ENCODE assay signal across 14 cellular contexts in the genomic region with DNA sequence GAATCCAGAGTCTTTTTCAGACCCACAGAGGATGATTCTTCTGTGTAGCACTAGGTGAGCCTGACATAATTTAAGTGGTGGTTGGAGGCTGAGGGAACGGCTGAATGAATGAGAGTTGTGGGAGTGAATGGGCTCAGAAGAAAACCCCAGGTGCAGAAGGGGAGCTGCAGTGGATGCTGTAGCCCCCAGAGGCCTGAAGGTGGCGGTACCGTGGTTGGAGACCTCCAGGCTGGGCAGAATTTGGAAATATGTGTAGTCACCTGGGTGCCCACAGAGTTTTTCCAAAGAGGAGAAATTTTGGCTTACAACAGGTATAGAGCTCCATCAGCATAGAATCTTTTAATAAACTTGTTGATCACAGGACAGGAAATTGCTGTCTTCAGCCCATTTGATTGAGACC. TPM values are rescaled to one million over a fixed set of nuclear protein-coding genes. Genes with fewer than 3 reads are reported as not detected.
DNase-seq lines count a peak whose midpoint lies in the region; ATAC-seq and TF ChIP-seq lines count a peak whose summit lies in the region.
"Had no signal": no experiment of that assay in that cellular context is flagged by ENCODE, and none has a peak within 500 bp of the region (broad histone marks: within the 10 kb centered on the region; RNA-seq: fewer than 3 reads in every experiment).

No MANE protein-coding gene starts in this region.

- DNase-seq in NOMO-1 treated with DMSO at 0.1 percent for 48 hours (lab: John Stamatoyannopoulos, UW; ENCODE audit: unreplicated experiment) = peak; percentile 4
- DNase-seq in NOMO-1 treated with dmso at 0.1 percent for 144 hours (lab: John Stamatoyannopoulos, UW; ENCODE audit: unreplicated experiment) = no peak
- DNase-seq in H7 = peak; percentile 69
- no peak for DNase-seq in activated B cell treated with CpG ODN at 0.5 μM for 24 hours
- peak; percentile 28 for DNase-seq in mesendoderm
- DNase-seq: CD4-positive, CD25-positive, alpha-beta regulatory T cell; NCI-H1092; stimulated activated naive CD8-positive, alpha-beta T cell treated with anti-CD3 and anti-CD28 coated beads, Interleukin-15, amount 100 ng/mL, for 72 hours had no signal

- no peak overlapping the region for H2BK5ac ChIP-seq in mesendoderm (ENCODE audit: low read length)

- TF ChIP-seq CTCF in activated B cell treated with CpG ODN at 0.5 μM for 24 hours (IDR thresholded peaks at IDR 0.05) = no peak

- no peak overlapping the region for H2BK120ac ChIP-seq in mesendoderm (ENCODE audit: low read depth, low read length)

- no peak overlapping the region for H3K27ac ChIP-seq in mesendoderm (ENCODE audit: low read depth, low read length)
- H3K27ac ChIP-seq: SJSA1 had no signal

- POLR2A ChIA-PET in activated B cell treated with CpG ODN at 0.5 μM for 24 hours (lab: Charles Lee) = no interaction called here

- no peak overlapping the region for H3K9ac ChIP-seq in mesendoderm (ENCODE audit: low read length)

- H3K4me1 Mint-ChIP-seq in activated B cell treated with CpG ODN at 0.5 μM for 24 hours = peaks cover 12% of the 10 kb centered on the region
- peaks cover 8% of the 10 kb centered on the region for H3K4me1 Mint-ChIP-seq in activated T-helper 17 cell treated with anti-CD3 and anti-CD28 coated beads, Interleukin-2, amount 50 U/mL, for 72 hours

- no peak overlapping the region for H3K4ac ChIP-seq in mesendoderm (ENCODE audit: low read depth, low read length)

- H3K79me2 ChIP-seq in mesendoderm (ENCODE audit: control insufficient read depth, insufficient read depth, low read length) = no peaks in the 10 kb centered on the region

- H3K4me3 Mint-ChIP-seq in activated B cell treated with CpG ODN at 0.5 μM for 24 hours = no peak overlapping the region
- H3K4me3 Mint-ChIP-seq in activated T-helper 17 cell treated with anti-CD3 and anti-CD28 coated beads, Interleukin-2, amount 50 U/mL, for 72 hours = no peak overlapping the region
- H3K4me3 Mint-ChIP-seq: activated T-helper 1 cell treated with anti-CD3 and anti-CD28 coated beads, Interleukin-12 subunit alpha, Interleukin-12 subunit beta, Interleukin-2, Interleukin-4 antibody, amounts not matched to agents 30 ng/mL and 10 ng/mL and 1 ng/mL, durations not matched to agents 14 hours and 24 hours and 36 hours; CD4-positive, CD25-positive, alpha-beta regulatory T cell; stimulated activated naive CD8-positive, alpha-beta T cell treated with anti-CD3 and anti-CD28 coated beads, Interleukin-15, amount 100 ng/mL, for 72 hours had no signal

- peak; percentile 33 for ATAC-seq in activated B cell treated with CpG ODN at 0.5 μM for 24 hours (ENCODE audit: low read depth)
- no peak for ATAC-seq in activated T-helper 17 cell treated with anti-CD3 and anti-CD28 coated beads, Interleukin-2, amount 50 U/mL, for 72 hours (replicated peaks)
- no peak for ATAC-seq in GM21367 (IDR thresholded peaks at IDR 0.05; ENCODE audit: unreplicated experiment)
- ATAC-seq in GM19023 (IDR thresholded peaks at IDR 0.05; ENCODE audit: unreplicated experiment) = no peak
- ATAC-seq: stimulated activated naive CD8-positive, alpha-beta T cell treated with anti-CD3 and anti-CD28 coated beads, Interleukin-15, amount 100 ng/mL, for 72 hours had no signal

- H3K27me3 Mint-ChIP-seq in activated B cell treated with CpG ODN at 0.5 μM for 24 hours = peaks cover 82% of the 10 kb centered on the region
- peaks cover 79% of the 10 kb centered on the region for H3K27me3 Mint-ChIP-seq in activated T-helper 17 cell treated with anti-CD3 and anti-CD28 coated beads, Interleukin-2, amount 50 U/mL, for 72 hours

- no peaks in the 10 kb centered on the region for H3K36me3 ChIP-seq in H7 (replicated peaks; ENCODE audit: control insufficient read depth, insufficient read depth, low read length)
- H3K36me3 ChIP-seq in mesendoderm (ENCODE audit: control insufficient read depth, insufficient read depth, low read length) = no peaks in the 10 kb centered on the region
- H3K36me3 ChIP-seq: SJSA1 had no signal

- no peak overlapping the region for H3K23ac ChIP-seq in mesendoderm (ENCODE audit: low read length)

- WGBS in mesendoderm (ENCODE audit: extremely low coverage, insufficient coverage, low lambda C conversion rate) = no CpG with 5 or more reads among the region's 3 CpGs

- H3K18ac ChIP-seq in mesendoderm (ENCODE audit: low read length) = no peak overlapping the region

- no peaks in the 10 kb centered on the region for H3K79me1 ChIP-seq in mesendoderm (ENCODE audit: low read length)

- CTCF ChIA-PET in activated B cell treated with CpG ODN at 0.5 μM for 24 hours (lab: Charles Lee) = interaction anchor here (1.2 kb wide), 1 partner anchor 88 kb away, joined by 6 read pairs; no protein-coding TSS in a partner anchor

- H3K9me3 Mint-ChIP-seq in activated B cell treated with CpG ODN at 0.5 μM for 24 hours = no peaks in the 10 kb centered on the region
- no peaks in the 10 kb centered on the region for H3K9me3 Mint-ChIP-seq in activated T-helper 17 cell treated with anti-CD3 and anti-CD28 coated beads, Interleukin-2, amount 50 U/mL, for 72 hours
- H3K9me3 Mint-ChIP-seq: activated T-helper 1 cell treated with anti-CD3 and anti-CD28 coated beads, Interleukin-12 subunit alpha, Interleukin-12 subunit beta, Interleukin-2, Interleukin-4 antibody, amounts not matched to agents 30 ng/mL and 10 ng/mL and 1 ng/mL, durations not matched to agents 14 hours and 24 hours and 36 hours; stimulated activated naive CD8-positive, alpha-beta T cell treated with anti-CD3 and anti-CD28 coated beads, Interleukin-15, amount 100 ng/mL, for 72 hours had no signal

- H3K4me2 ChIP-seq in mesendoderm (ENCODE audit: low read length) = no peak overlapping the region

- H3K27me3 ChIP-seq in H7 (ENCODE audit: control insufficient read depth, insufficient read depth, low read length) (peaks cover 33% of the 10 kb centered on the region), mesendoderm (ENCODE audit: insufficient read depth, low read length, poor library complexity) (peaks cover 11% of the 10 kb centered on the region)

- no peaks in the 10 kb centered on the region for H3K4me1 ChIP-seq in mesendoderm (ENCODE audit: control insufficient read depth, low read depth, low read length)

- H3K56ac ChIP-seq in mesendoderm (ENCODE audit: low read length) = no peak overlapping the region

- H4K5ac ChIP-seq in mesendoderm (ENCODE audit: low read length) = no peak overlapping the region

- no peaks in the 10 kb centered on the region for H3K36me3 Mint-ChIP-seq in activated B cell treated with CpG ODN at 0.5 μM for 24 hours (ENCODE audit: low read depth)
- no peaks in the 10 kb centered on the region for H3K36me3 Mint-ChIP-seq in activated T-helper 17 cell treated with anti-CD3 and anti-CD28 coated beads, Interleukin-2, amount 50 U/mL, for 72 hours (ENCODE audit: low read depth)
- H3K36me3 Mint-ChIP-seq: CD4-positive, CD25-positive, alpha-beta regulatory T cell had no signal

- H2BK15ac ChIP-seq in mesendoderm (replicated peaks; ENCODE audit: low read depth) = no peak overlapping the region

- intact Hi-C loops in activated B cell treated with CpG ODN at 0.5 μM for 24 hours (cut with micrococcal nuclease) = loop anchor here (5.0 to 10.0 kb wide), 2 partner anchors 205 to 382 kb away; a partner anchor contains a TSS

- H3K27ac Mint-ChIP-seq in activated B cell treated with CpG ODN at 0.5 μM for 24 hours = no peak overlapping the region
- no peak overlapping the region for H3K27ac Mint-ChIP-seq in activated T-helper 17 cell treated with anti-CD3 and anti-CD28 coated beads, Interleukin-2, amount 50 U/mL, for 72 hours
- H3K27ac Mint-ChIP-seq: activated T-helper 1 cell treated with anti-CD3 and anti-CD28 coated beads, Interleukin-12 subunit alpha, Interleukin-12 subunit beta, Interleukin-2, Interleukin-4 antibody, amounts not matched to agents 30 ng/mL and 10 ng/mL and 1 ng/mL, durations not matched to agents 14 hours and 24 hours and 36 hours; stimulated activated naive CD8-positive, alpha-beta T cell treated with anti-CD3 and anti-CD28 coated beads, Interleukin-15, amount 100 ng/mL, for 72 hours had no signal

- H4K8ac ChIP-seq in mesendoderm (ENCODE audit: low read depth, low read length) = no peak overlapping the region

- no peak overlapping the region for H2AK5ac ChIP-seq in mesendoderm (ENCODE audit: low read length)

- H3K4me3 ChIP-seq in H7 (ENCODE audit: insufficient read depth, low read depth, low read length) (no peak overlapping the region), mesendoderm (ENCODE audit: low read length) (no peak overlapping the region)
- H3K4me3 ChIP-seq: SJSA1 had no signal

RNA-seq across cellular contexts. Expression of a gene that starts 6.5 kb away (rescaled TPM):
- total RNA-seq in H7 (2014; rRNA removed; shearing (Covaris generic)) = not detected in 2 replicates
- total RNA-seq in activated B cell treated with CpG ODN at 0.5 μM for 24 hours = not detected in 2 replicates
- 0.03 TPM for polyA plus RNA-seq in mesendoderm (2013, experiment 1 of 2)
- not detected for polyA plus RNA-seq in mesendoderm (2013, experiment 2 of 2)
- not detected for total RNA-seq in activated T-helper 17 cell treated with anti-CD3 and anti-CD28 coated beads, Interleukin-2, amount 50 U/mL, for 72 hours
- total RNA-seq: liver had no signal
- polyA plus RNA-seq: CD4-positive, CD25-positive, alpha-beta regulatory T cell; liver had no signal

RNA-seq across cellular contexts. Expression of a gene that starts 12.4 kb away (rescaled TPM):
- not detected in 2 replicates for total RNA-seq in H7 (2014; rRNA removed; shearing (Covaris generic))
- total RNA-seq in activated B cell treated with CpG ODN at 0.5 μM for 24 hours = 0.29 and 0.37 TPM in 2 replicates
- 0.14 TPM for polyA plus RNA-seq in mesendoderm (2013, experiment 1 of 2)
- 0.15 TPM for polyA plus RNA-seq in mesendoderm (2013, experiment 2 of 2)
- not detected for total RNA-seq in activated T-helper 17 cell treated with anti-CD3 and anti-CD28 coated beads, Interleukin-2, amount 50 U/mL, for 72 hours

RNA-seq across cellular contexts. Expression of a gene that starts 31.5 kb away (rescaled TPM):
- not detected in 2 replicates for total RNA-seq in H7 (2014; rRNA removed; shearing (Covaris generic))
- not detected in 2 replicates for total RNA-seq in activated B cell treated with CpG ODN at 0.5 μM for 24 hours
- polyA plus RNA-seq in mesendoderm (2013, experiment 1 of 2) = not detected
- not detected for polyA plus RNA-seq in mesendoderm (2013, experiment 2 of 2)
- 1 to 10 TPM in 1 of 2 donors, under 1 TPM in 1; 0.99 to 4.9 TPM for total RNA-seq in activated T-helper 17 cell treated with anti-CD3 and anti-CD28 coated beads, Interleukin-2, amount 50 U/mL, for 72 hours
- total RNA-seq: activated T-helper 1 cell treated with anti-CD3 and anti-CD28 coated beads, Interleukin-12 subunit alpha, Interleukin-12 subunit beta, Interleukin-2, Interleukin-4 antibody, amounts not matched to agents 30 ng/mL and 10 ng/mL and 1 ng/mL, durations not matched to agents 14 hours and 24 hours and 36 hours; CD4-positive, CD25-positive, alpha-beta regulatory T cell; liver; SJSA1 had no signal
- polyA plus RNA-seq: CD4-positive, CD25-positive, alpha-beta regulatory T cell; liver had no signal

RNA-seq across cellular contexts. Expression of a gene that starts 34.3 kb away (rescaled TPM):
- 0.28 and 0.33 TPM in 2 replicates for total RNA-seq in H7 (2014; rRNA removed; shearing (Covaris generic))
- total RNA-seq in activated B cell treated with CpG ODN at 0.5 μM for 24 hours = 1.9 and 2.2 TPM in 2 replicates
- 1.2 TPM for polyA plus RNA-seq in mesendoderm (2013, experiment 1 of 2)
- 1.2 TPM for polyA plus RNA-seq in mesendoderm (2013, experiment 2 of 2)
- under 1 TPM; 0.35 to 0.48 TPM for total RNA-seq in activated T-helper 17 cell treated with anti-CD3 and anti-CD28 coated beads, Interleukin-2, amount 50 U/mL, for 72 hours
- polyA plus RNA-seq: CD4-positive, CD25-positive, alpha-beta regulatory T cell had no signal

Comparison
In these comparisons a context has a peak if more than half of its experiments do, and no peak if none do; other contexts are left out.
1. DNase-seq: peak in NOMO-1 treated with DMSO at 0.1 percent for 48 hours (single experiment), H7 (single experiment) and mesendoderm (single experiment); none in NOMO-1 treated with dmso at 0.1 percent for 144 hours (single experiment) and activated B cell treated with CpG ODN at 0.5 μM for 24 hours (single experiment).